18 cellular contexts compared by ENCODE assay signal in the genomic region with DNA sequence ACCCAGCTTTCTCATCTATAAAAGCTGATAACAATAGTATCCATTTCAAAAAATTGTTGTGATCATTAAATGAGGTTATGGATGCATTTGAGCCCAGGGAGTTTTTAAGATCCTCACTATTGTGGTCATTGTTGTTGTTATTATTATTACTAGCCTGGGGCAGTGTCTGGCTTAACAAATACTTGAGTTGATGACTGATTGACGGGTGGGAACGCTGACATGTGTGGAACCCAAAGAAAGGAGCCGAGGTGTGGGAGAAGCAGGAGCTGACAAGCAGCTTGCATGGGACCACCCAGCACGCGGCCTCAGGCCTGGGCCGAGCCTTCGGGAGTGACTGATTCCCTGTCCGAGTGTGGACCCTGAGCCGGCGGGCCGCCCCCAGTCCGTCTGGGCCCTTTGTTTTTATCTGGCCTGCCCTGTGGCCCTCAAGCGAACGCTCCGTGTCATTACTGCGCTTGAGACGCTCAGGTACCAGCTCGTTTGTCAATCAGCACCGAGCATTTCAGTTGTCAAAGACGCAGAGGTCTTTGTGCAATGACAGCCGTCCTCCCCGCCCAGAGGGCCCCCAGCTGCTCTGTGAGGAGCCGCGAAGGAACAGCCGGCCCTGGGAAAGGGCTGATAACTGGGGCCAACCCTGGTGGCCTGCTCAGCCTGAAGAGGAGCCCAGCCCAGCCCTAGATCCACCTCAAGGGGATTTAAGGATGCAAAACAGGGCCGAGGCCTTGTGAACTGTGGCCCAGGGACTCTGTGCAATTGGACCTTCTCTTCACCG.
"Had no signal": no experiment of that assay in that cellular context is flagged by ENCODE, and none has a peak within 500 bp of the region (broad histone marks: within the 10 kb centered on the region; RNA-seq: fewer than 3 reads in every experiment).

No MANE protein-coding gene starts in this region.

- H3K27me3 ChIP-seq: hepatocyte, pancreas, right lobe of liver, upper lobe of left lung, vagina had no signal

- H3K27ac ChIP-seq: pancreas, prostate gland, right lobe of liver, spleen, tibial artery, upper lobe of left lung, vagina had no signal

- DNase-seq: erythroblast; foreskin melanocyte; kidney; left colon; naive thymus-derived CD4-positive, alpha-beta T cell; occipital lobe; pancreas; right lobe of liver; spleen; stimulated activated CD4-positive, alpha-beta T cell treated with anti-CD3 and anti-CD28 coated beads, Interleukin-15, amount 100 ng/mL, for 24 hours; stimulated activated CD4-positive, alpha-beta T cell treated with anti-CD3 and anti-CD28 coated beads, Interleukin-1b, Interleukin-23, amount 100 ng/mL, for 48 hours; stimulated activated CD4-positive, alpha-beta T cell treated with anti-CD3 and anti-CD28 coated beads, Interleukin-4, amount 100 ng/mL, for 24 hours; tibial artery had no signal

- ATAC-seq: left colon; naive thymus-derived CD4-positive, alpha-beta T cell; pancreas; right lobe of liver; stimulated activated memory B cell treated with anti-CD40 and anti-IgM and Interleukin-4, amounts not matched to agents 10 μg/mL and 1 μg/mL and 100 μg/mL, for 72 hours had no signal

- H3K4me1 ChIP-seq: pancreas, prostate gland, right lobe of liver, tibial artery, upper lobe of left lung had no signal

- H3K9me3 ChIP-seq: pancreas, prostate gland, right lobe of liver had no signal

- H3K36me3 ChIP-seq: pancreas, prostate gland, right lobe of liver, spleen, tibial artery, upper lobe of left lung had no signal

- H3K4me3 ChIP-seq: hepatocyte, pancreas, prostate gland, right lobe of liver, spleen, tibial artery, upper lobe of left lung, vagina had no signal

- H3K4me2 ChIP-seq: hepatocyte had no signal
